16 cellular contexts compared by ENCODE assay signal in the genomic region with DNA sequence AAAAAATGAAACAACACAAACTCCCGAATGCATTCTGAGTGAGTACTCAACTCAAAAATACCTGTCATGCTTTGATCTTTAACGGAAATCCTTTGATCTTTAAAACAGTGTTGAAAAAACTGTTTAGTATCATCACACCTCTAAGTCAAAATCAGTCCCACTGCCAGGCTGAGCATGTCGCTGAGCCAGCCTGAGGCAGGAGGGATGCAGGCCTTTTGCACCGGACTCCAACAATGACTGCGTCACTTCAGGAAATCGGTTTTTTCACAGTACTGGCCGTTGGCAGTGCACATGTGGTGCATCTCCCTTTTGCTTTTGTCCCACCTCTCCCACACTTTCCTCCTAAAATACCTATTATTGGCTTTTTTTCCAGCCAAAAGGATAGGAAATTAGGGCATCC.
DNase-seq lines count a peak whose midpoint lies in the region; ATAC-seq and TF ChIP-seq lines count a peak whose summit lies in the region.
"Had no signal": no experiment of that assay in that cellular context is flagged by ENCODE, and none has a peak within 500 bp of the region (broad histone marks: within the 10 kb centered on the region; RNA-seq: fewer than 3 reads in every experiment).

No MANE protein-coding gene starts in this region.

- ATAC-seq in HG02623 (IDR thresholded peaks at IDR 0.05; ENCODE audit: unreplicated experiment), result no peak
- ATAC-seq: foreskin keratinocyte, left lung had no signal

- peaks cover 46% of the 10 kb centered on the region for H3K4me1 Mint-ChIP-seq in activated CD4-positive, alpha-beta T cell treated with anti-CD3 and anti-CD28 coated beads, Interleukin-2, amount 10 ng/mL, durations not matched to agents 7 days and 5 days
- H3K4me1 Mint-ChIP-seq in activated naive CD8-positive, alpha-beta T cell treated with anti-CD3 and anti-CD28 coated beads for 36 hours, result peaks cover 37% of the 10 kb centered on the region
- peaks cover 94% of the 10 kb centered on the region for H3K4me1 Mint-ChIP-seq in nephron progenitor cell

- H3K9me3 ChIP-seq in SJCRH30 (replicated peaks), result no peaks in the 10 kb centered on the region
- H3K9me3 ChIP-seq: left lung, MG63 had no signal

- no peak overlapping the region for H3K4me3 Mint-ChIP-seq in activated CD4-positive, alpha-beta T cell treated with anti-CD3 and anti-CD28 coated beads, Interleukin-2, amount 10 ng/mL, durations not matched to agents 7 days and 5 days
- no peak overlapping the region for H3K4me3 Mint-ChIP-seq in activated naive CD8-positive, alpha-beta T cell treated with anti-CD3 and anti-CD28 coated beads for 36 hours
- H3K4me3 Mint-ChIP-seq in nephron progenitor cell, result peak overlapping the region; percentile 53

- H3K27ac Mint-ChIP-seq in activated CD4-positive, alpha-beta T cell treated with anti-CD3 and anti-CD28 coated beads, Interleukin-2, amount 10 ng/mL, durations not matched to agents 7 days and 5 days, result peak overlapping the region; percentile 81
- peak overlapping the region; percentile 6 for H3K27ac Mint-ChIP-seq in activated naive CD8-positive, alpha-beta T cell treated with anti-CD3 and anti-CD28 coated beads for 36 hours
- peak overlapping the region; percentile 98 for H3K27ac Mint-ChIP-seq in nephron progenitor cell

- no peaks in the 10 kb centered on the region for H3K27me3 ChIP-seq in SJCRH30
- H3K27me3 ChIP-seq: foreskin keratinocyte, MG63 had no signal

- no peak for TF ChIP-seq CTCF in nephron progenitor cell (IDR thresholded peaks at IDR 0.05)

- H3K4me1 ChIP-seq in SJCRH30, result peaks cover 45% of the 10 kb centered on the region
- H3K4me1 ChIP-seq: foreskin keratinocyte, left lung had no signal

- H3K4me3 ChIP-seq in SJCRH30, result peak overlapping the region; percentile 15; the same call in 1 of the 2 replicates
- H3K4me3 ChIP-seq: left lung, MG63 had no signal

- DNase-seq in activated CD4-positive, alpha-beta T cell treated with anti-CD3 and anti-CD28 coated beads, Interleukin-2, amount 10 ng/mL, durations not matched to agents 7 days and 5 days, result no peak
- DNase-seq in activated CD4-positive, alpha-beta T cell treated with anti-CD3 and anti-CD28 coated beads, Interleukin-2, amount 50 U/mL, for 1 hour, result no peak
- peak; percentile 51 to 73 for DNase-seq in SJCRH30
- no peak for DNase-seq in activated naive CD8-positive, alpha-beta T cell treated with anti-CD3 and anti-CD28 coated beads for 36 hours
- no peak for DNase-seq in nephron progenitor cell
- DNase-seq in NCI-H1417 treated with DMSO at 0.1 percent for 48 hours (lab: John Stamatoyannopoulos, UW), result no peak
- DNase-seq in stimulated activated CD4-positive, alpha-beta T cell treated with anti-CD3 and anti-CD28 coated beads, Interleukin-2, amount 100 ng/mL, for 48 hours, result no peak
- DNase-seq: activated gamma-delta T cell treated with Interleukin-2 at 50 U/mL for 16 hours, foreskin keratinocyte, H7, left lung, MG63, NCI-H774, posterior cingulate gyrus, T1000 had no signal

- H3K27ac ChIP-seq in SJCRH30, result peak overlapping the region; percentile 50
- H3K27ac ChIP-seq: foreskin keratinocyte, left lung had no signal

- CTCF ChIA-PET in activated CD4-positive, alpha-beta T cell treated with anti-CD3 and anti-CD28 coated beads, Interleukin-2, amount 10 ng/mL, durations not matched to agents 7 days and 5 days (lab: Charles Lee), result no interaction called here

- H3K36me3 ChIP-seq in SJCRH30, result no peaks in the 10 kb centered on the region
- H3K36me3 ChIP-seq: left lung, MG63 had no signal

- POLR2A ChIA-PET in activated CD4-positive, alpha-beta T cell treated with anti-CD3 and anti-CD28 coated beads, Interleukin-2, amount 10 ng/mL, durations not matched to agents 7 days and 5 days (lab: Charles Lee), result no interaction called here

- no peaks in the 10 kb centered on the region for H3K36me3 Mint-ChIP-seq in activated CD4-positive, alpha-beta T cell treated with anti-CD3 and anti-CD28 coated beads, Interleukin-2, amount 10 ng/mL, durations not matched to agents 7 days and 5 days (ENCODE audit: low read depth)
- H3K36me3 Mint-ChIP-seq in activated naive CD8-positive, alpha-beta T cell treated with anti-CD3 and anti-CD28 coated beads for 36 hours, result no peaks in the 10 kb centered on the region
- H3K36me3 Mint-ChIP-seq in nephron progenitor cell (ENCODE audit: low read depth), result no peaks in the 10 kb centered on the region

- H3K9me3 Mint-ChIP-seq in activated CD4-positive, alpha-beta T cell treated with anti-CD3 and anti-CD28 coated beads, Interleukin-2, amount 10 ng/mL, durations not matched to agents 7 days and 5 days, result no peaks in the 10 kb centered on the region
- H3K9me3 Mint-ChIP-seq in activated naive CD8-positive, alpha-beta T cell treated with anti-CD3 and anti-CD28 coated beads for 36 hours, result no peaks in the 10 kb centered on the region
- no peaks in the 10 kb centered on the region for H3K9me3 Mint-ChIP-seq in nephron progenitor cell

- peaks cover 4% of the 10 kb centered on the region for H3K27me3 Mint-ChIP-seq in activated CD4-positive, alpha-beta T cell treated with anti-CD3 and anti-CD28 coated beads, Interleukin-2, amount 10 ng/mL, durations not matched to agents 7 days and 5 days
- H3K27me3 Mint-ChIP-seq in activated naive CD8-positive, alpha-beta T cell treated with anti-CD3 and anti-CD28 coated beads for 36 hours, result peaks cover 4% of the 10 kb centered on the region
- H3K27me3 Mint-ChIP-seq in nephron progenitor cell (ENCODE audit: low read depth, poor library complexity), result peaks cover 3% of the 10 kb centered on the region

Comparison
In these comparisons a context has a peak if more than half of its experiments do, and no peak if none do; other contexts are left out.
1. DNase-seq: peak in SJCRH30 (2 of 2); none in activated CD4-positive, alpha-beta T cell treated with anti-CD3 and anti-CD28 coated beads, Interleukin-2, amount 10 ng/mL, durations not matched to agents 7 days and 5 days (single experiment), activated CD4-positive, alpha-beta T cell treated with anti-CD3 and anti-CD28 coated beads, Interleukin-2, amount 50 U/mL, for 1 hour (single experiment), activated naive CD8-positive, alpha-beta T cell treated with anti-CD3 and anti-CD28 coated beads for 36 hours (single experiment), nephron progenitor cell (single experiment), NCI-H1417 treated with DMSO at 0.1 percent for 48 hours (single experiment) and stimulated activated CD4-positive, alpha-beta T cell treated with anti-CD3 and anti-CD28 coated beads, Interleukin-2, amount 100 ng/mL, for 48 hours (0 of 2).
2. H3K27ac Mint-ChIP-seq: peak in every context shown above with its lines; median percentile 98 in nephron progenitor cell; 81 in activated CD4-positive, alpha-beta T cell treated with anti-CD3 and anti-CD28 coated beads, Interleukin-2, amount 10 ng/mL, durations not matched to agents 7 days and 5 days; 6 in activated naive CD8-positive, alpha-beta T cell treated with anti-CD3 and anti-CD28 coated beads for 36 hours.